29 cellular contexts compared by ENCODE assay signal in genomic region chr5:42235241-42235640, GRCh38.
"Had no signal": no experiment of that assay in that cellular context is flagged by ENCODE, and none has a peak within 500 bp of the region (broad histone marks: within the 10 kb centered on the region; RNA-seq: fewer than 3 reads in every experiment).

No MANE protein-coding gene starts in this region.

- H3K4me1 ChIP-seq: left lung, lower lobe of right lung, neural progenitor cell, right atrium auricular region, right lobe of liver, stomach, suprapubic skin, tibial artery, upper lobe of right lung had no signal

- H3K9me3 ChIP-seq: left lung, lower lobe of right lung, neutrophil, ovary, right atrium auricular region, stomach, suprapubic skin, thoracic aorta, tibial artery, upper lobe of right lung had no signal

- H3K9ac ChIP-seq: neural progenitor cell had no signal

- ATAC-seq: left colon; left lung; lower lobe of right lung; natural killer cell; stimulated activated naive B cell treated with anti-CD40 and anti-IgM and Interleukin-4, amounts not matched to agents 10 μg/mL and 1 μg/mL and 100 μg/mL, for 72 hours; stimulated activated naive CD8-positive, alpha-beta T cell treated with anti-CD3 and anti-CD28 coated beads, Interleukin-15, Interleukin-2, amounts not matched to agents 100 U/mL and 50 U/mL, for 24 hours; upper lobe of right lung had no signal

- H3K36me3 ChIP-seq: left lung, lower lobe of right lung, neural progenitor cell, neutrophil, ovary, right atrium auricular region, right lobe of liver, stomach, suprapubic skin, thoracic aorta, tibial artery, upper lobe of right lung had no signal

- H3K27me3 ChIP-seq: left lung, neural progenitor cell, neutrophil, ovary, right atrium auricular region, right lobe of liver, stomach, suprapubic skin, tibial artery, upper lobe of right lung had no signal

- DNase-seq: hypothalamus; immature natural killer cell; kidney; left colon; left lung; lower lobe of right lung; mesendoderm; naive B cell; natural killer cell; nephron progenitor cell; occipital lobe; ovary; right lobe of liver; stimulated activated CD4-positive, alpha-beta T cell treated with anti-CD3 and anti-CD28 coated beads, Interleukin-12 subunit alpha, Interleukin-12 subunit beta, amount 100 ng/mL, for 4 hours; stimulated activated CD4-positive, alpha-beta T cell treated with anti-CD3 and anti-CD28 coated beads, Interleukin-15, amount 100 ng/mL, for 24 hours; stimulated activated CD4-positive, alpha-beta T cell treated with anti-CD3 and anti-CD28 coated beads, Interleukin-2, amount 100 ng/mL, for 24 hours; stimulated activated CD4-positive, alpha-beta T cell treated with anti-CD3 and anti-CD28 coated beads, Interleukin-4, amount 100 ng/mL, for 1 hour; stimulated activated naive B cell treated with anti-CD40 and anti-IgM and Interleukin-4, amounts not matched to agents 10 μg/mL and 1 μg/mL and 100 μg/mL, for 72 hours; stimulated activated naive CD8-positive, alpha-beta T cell treated with anti-CD3 and anti-CD28 coated beads, Interleukin-15, Interleukin-2, amounts not matched to agents 100 U/mL and 50 U/mL, for 24 hours; stomach; trophoblast cell; upper lobe of right lung had no signal

- H3K4me3 ChIP-seq: left lung, lower lobe of right lung, neural progenitor cell, ovary, right atrium auricular region, right lobe of liver, skin epidermis, stomach, suprapubic skin, thoracic aorta, tibial artery, upper lobe of right lung had no signal

- H3K27ac ChIP-seq: left lung, lower lobe of right lung, neural progenitor cell, neutrophil, ovary, right atrium auricular region, right lobe of liver, skin epidermis, stomach, suprapubic skin, thoracic aorta, tibial artery, upper lobe of right lung had no signal
